In genomic region chr1:208029381-208030319, GRCh38 we compare ENCODE assay signal across 11 cellular contexts.
A peak's percentile ranks its signal among the peaks of the same experiment; 100 is the strongest.
DNase-seq lines count a peak whose midpoint lies in the region; ATAC-seq, FAIRE-seq and TF ChIP-seq lines count a peak whose summit lies in the region.
"Had no signal": no experiment of that assay in that cellular context is flagged by ENCODE, and none has a peak within 500 bp of the region (broad histone marks: within the 10 kb centered on the region; RNA-seq: fewer than 3 reads in every experiment).

No MANE protein-coding gene starts in this region.

- no peak for TF ChIP-seq CTCF in breast epithelium (IDR thresholded peaks at IDR 0.05)

- H3K9me3 ChIP-seq in breast epithelium (no peaks in the 10 kb centered on the region), skeletal muscle satellite cell (replicated peaks; ENCODE audit: low read length) (no peaks in the 10 kb centered on the region)
- H3K9me3 ChIP-seq: right lobe of liver had no signal

- no peak for FAIRE-seq in GM12891 (lab: Jason Lieb, UNC)

- H3K36me3 ChIP-seq in breast epithelium (no peaks in the 10 kb centered on the region), skeletal muscle satellite cell (ENCODE audit: insufficient read depth, low read length) (peaks cover 90% of the 10 kb centered on the region)

- no peak for ATAC-seq in GM21423 (IDR thresholded peaks at IDR 0.05; ENCODE audit: unreplicated experiment)

- H3K4me1 ChIP-seq in breast epithelium (no peaks in the 10 kb centered on the region), skeletal muscle satellite cell (ENCODE audit: control insufficient read depth, insufficient read depth, low read length) (peaks cover 38% of the 10 kb centered on the region)
- H3K4me1 ChIP-seq: right lobe of liver had no signal

- peak overlapping the region; percentile 61 to 79 for H3K27ac ChIP-seq in breast epithelium
- H3K27ac ChIP-seq: right lobe of liver had no signal

- DNase-seq in EL (peak; percentile 70), breast epithelium (ENCODE audit: low spot score in 2 of 2) (no peak), hepatic stellate cell (ENCODE audit: low spot score) (peak; percentile 83), GM12891 (ENCODE audit: insufficient read length, low spot score) (no peak), middle frontal gyrus (ENCODE audit: extremely low spot score, low spot score) (no peak)
- DNase-seq in stimulated activated CD4-positive, alpha-beta T cell treated with anti-CD3 and anti-CD28 coated beads, Interleukin-2, amount 100 ng/mL, for 48 hours: no peak
- DNase-seq: activated CD8-positive, alpha-beta memory T cell treated with anti-CD3 and anti-CD28 coated beads for 24 hours; DMS53; right lobe of liver had no signal

- TF ChIP-seq POLR2A in breast epithelium (IDR thresholded peaks at IDR 0.05) (no peak), GM12891 (IDR thresholded peaks at IDR 0.05; ENCODE audit: low read depth, low read length) (no peak)

- no peaks in the 10 kb centered on the region for H3K27me3 ChIP-seq in breast epithelium
- no peaks in the 10 kb centered on the region for H3K27me3 ChIP-seq in skeletal muscle satellite cell (ENCODE audit: control insufficient read depth, insufficient read depth, low read length)
- H3K27me3 ChIP-seq: right lobe of liver had no signal

- intact Hi-C loops in breast epithelium (cut with DNase I; ENCODE audit: low total_unique reads): loop anchor here (10.0 kb wide), 1 partner anchor 205 kb away; no protein-coding TSS in a partner anchor

- peak overlapping the region; percentile 68 for H3K9ac ChIP-seq in skeletal muscle satellite cell (ENCODE audit: low read depth, low read length)

- no peak overlapping the region for H3K4me3 ChIP-seq in breast epithelium
- H3K4me3 ChIP-seq in skeletal muscle satellite cell (ENCODE audit: low read length): peak overlapping the region; percentile 27
- H3K4me3 ChIP-seq: right lobe of liver had no signal

- H3K4me2 ChIP-seq in skeletal muscle satellite cell (ENCODE audit: low read length): peak overlapping the region; percentile 64

TF ChIP-seq in GM12891, 5 proteins besides CTCF, POLR2A, EP300 and RAD21:
- TF ChIP-seq TAF1 (IDR thresholded peaks at IDR 0.05; ENCODE audit: low read depth, low read length): no peak
- no peak for TF ChIP-seq POU2F2 (IDR thresholded peaks at IDR 0.05; ENCODE audit: low read depth, low read length)
- no peak for TF ChIP-seq PAX5 (IDR thresholded peaks at IDR 0.05; ENCODE audit: insufficient read depth, low read length, severe bottlenecking)
- TF ChIP-seq SPI1 (IDR thresholded peaks at IDR 0.05; ENCODE audit: low read depth, low read length): no peak
- TF ChIP-seq POLR2AphosphoS5 (IDR thresholded peaks at IDR 0.05; ENCODE audit: low read depth, low read length): no peak
TF ChIP-seq in GM12891: peak in this region for 0.

Comparison
In these comparisons a context has a peak if more than half of its experiments do, and no peak if none do; other contexts are left out.
1. DNase-seq: peak in EL (single experiment) and hepatic stellate cell (single experiment); none in breast epithelium (0 of 2), stimulated activated CD4-positive, alpha-beta T cell treated with anti-CD3 and anti-CD28 coated beads, Interleukin-2, amount 100 ng/mL, for 48 hours (0 of 2), GM12891 (single experiment) and middle frontal gyrus (single experiment).